ENCODE assay signal across 1 cellular context in genomic region chr12:65781681-65782269, GRCh38.
TF ChIP-seq lines count a peak whose summit lies in the region.

No MANE protein-coding gene starts in this region.

TF ChIP-seq in WTC11, 78 proteins besides CTCF, POLR2A, EP300 and RAD21 (continued from another document):
- TF ChIP-seq, protein P1, sequence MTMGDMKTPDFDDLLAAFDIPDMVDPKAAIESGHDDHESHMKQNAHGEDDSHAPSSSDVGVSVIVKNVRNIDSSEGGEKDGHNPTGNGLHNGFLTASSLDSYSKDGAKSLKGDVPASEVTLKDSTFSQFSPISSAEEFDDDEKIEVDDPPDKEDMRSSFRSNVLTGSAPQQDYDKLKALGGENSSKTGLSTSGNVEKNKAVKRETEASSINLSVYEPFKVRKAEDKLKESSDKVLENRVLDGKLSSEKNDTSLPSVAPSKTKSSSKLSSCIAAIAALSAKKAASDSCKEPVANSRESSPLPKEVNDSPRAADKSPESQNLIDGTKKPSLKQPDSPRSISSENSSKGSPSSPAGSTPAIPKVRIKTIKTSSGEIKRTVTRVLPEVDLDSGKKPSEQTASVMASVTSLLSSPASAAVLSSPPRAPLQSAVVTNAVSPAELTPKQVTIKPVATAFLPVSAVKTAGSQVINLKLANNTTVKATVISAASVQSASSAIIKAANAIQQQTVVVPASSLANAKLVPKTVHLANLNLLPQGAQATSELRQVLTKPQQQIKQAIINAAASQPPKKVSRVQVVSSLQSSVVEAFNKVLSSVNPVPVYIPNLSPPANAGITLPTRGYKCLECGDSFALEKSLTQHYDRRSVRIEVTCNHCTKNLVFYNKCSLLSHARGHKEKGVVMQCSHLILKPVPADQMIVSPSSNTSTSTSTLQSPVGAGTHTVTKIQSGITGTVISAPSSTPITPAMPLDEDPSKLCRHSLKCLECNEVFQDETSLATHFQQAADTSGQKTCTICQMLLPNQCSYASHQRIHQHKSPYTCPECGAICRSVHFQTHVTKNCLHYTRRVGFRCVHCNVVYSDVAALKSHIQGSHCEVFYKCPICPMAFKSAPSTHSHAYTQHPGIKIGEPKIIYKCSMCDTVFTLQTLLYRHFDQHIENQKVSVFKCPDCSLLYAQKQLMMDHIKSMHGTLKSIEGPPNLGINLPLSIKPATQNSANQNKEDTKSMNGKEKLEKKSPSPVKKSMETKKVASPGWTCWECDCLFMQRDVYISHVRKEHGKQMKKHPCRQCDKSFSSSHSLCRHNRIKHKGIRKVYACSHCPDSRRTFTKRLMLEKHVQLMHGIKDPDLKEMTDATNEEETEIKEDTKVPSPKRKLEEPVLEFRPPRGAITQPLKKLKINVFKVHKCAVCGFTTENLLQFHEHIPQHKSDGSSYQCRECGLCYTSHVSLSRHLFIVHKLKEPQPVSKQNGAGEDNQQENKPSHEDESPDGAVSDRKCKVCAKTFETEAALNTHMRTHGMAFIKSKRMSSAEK (CRISPR knock-in tag; IDR thresholded peaks at IDR 0.05; ENCODE audit: borderline replicate concordance), result no peak
- TF ChIP-seq OVOL2 (CRISPR knock-in tag; IDR thresholded peaks at IDR 0.05; ENCODE audit: borderline replicate concordance), result no peak
- no peak for TF ChIP-seq ZNF671 (CRISPR knock-in tag; IDR thresholded peaks at IDR 0.05)
- TF ChIP-seq, protein P2, sequence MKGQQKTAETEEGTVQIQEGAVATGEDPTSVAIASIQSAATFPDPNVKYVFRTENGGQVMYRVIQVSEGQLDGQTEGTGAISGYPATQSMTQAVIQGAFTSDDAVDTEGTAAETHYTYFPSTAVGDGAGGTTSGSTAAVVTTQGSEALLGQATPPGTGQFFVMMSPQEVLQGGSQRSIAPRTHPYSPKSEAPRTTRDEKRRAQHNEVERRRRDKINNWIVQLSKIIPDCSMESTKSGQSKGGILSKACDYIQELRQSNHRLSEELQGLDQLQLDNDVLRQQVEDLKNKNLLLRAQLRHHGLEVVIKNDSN (CRISPR knock-in tag; IDR thresholded peaks at IDR 0.05), result no peak
- TF ChIP-seq ETV6 (CRISPR knock-in tag; IDR thresholded peaks at IDR 0.05), result no peak
- TF ChIP-seq, protein P3, sequence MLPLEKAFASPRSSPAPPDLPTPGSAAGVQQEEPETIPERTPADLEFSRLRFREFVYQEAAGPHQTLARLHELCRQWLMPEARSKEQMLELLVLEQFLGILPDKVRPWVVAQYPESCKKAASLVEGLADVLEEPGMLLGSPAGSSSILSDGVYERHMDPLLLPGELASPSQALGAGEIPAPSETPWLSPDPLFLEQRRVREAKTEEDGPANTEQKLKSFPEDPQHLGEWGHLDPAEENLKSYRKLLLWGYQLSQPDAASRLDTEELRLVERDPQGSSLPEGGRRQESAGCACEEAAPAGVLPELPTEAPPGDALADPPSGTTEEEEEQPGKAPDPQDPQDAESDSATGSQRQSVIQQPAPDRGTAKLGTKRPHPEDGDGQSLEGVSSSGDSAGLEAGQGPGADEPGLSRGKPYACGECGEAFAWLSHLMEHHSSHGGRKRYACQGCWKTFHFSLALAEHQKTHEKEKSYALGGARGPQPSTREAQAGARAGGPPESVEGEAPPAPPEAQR (CRISPR knock-in tag; IDR thresholded peaks at IDR 0.05), result no peak
- TF ChIP-seq, protein P4, sequence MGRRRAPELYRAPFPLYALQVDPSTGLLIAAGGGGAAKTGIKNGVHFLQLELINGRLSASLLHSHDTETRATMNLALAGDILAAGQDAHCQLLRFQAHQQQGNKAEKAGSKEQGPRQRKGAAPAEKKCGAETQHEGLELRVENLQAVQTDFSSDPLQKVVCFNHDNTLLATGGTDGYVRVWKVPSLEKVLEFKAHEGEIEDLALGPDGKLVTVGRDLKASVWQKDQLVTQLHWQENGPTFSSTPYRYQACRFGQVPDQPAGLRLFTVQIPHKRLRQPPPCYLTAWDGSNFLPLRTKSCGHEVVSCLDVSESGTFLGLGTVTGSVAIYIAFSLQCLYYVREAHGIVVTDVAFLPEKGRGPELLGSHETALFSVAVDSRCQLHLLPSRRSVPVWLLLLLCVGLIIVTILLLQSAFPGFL (CRISPR knock-in tag; IDR thresholded peaks at IDR 0.05; ENCODE audit: borderline replicate concordance), result no peak
- no peak for TF ChIP-seq RORB (CRISPR knock-in tag; IDR thresholded peaks at IDR 0.05)
- no peak for TF ChIP-seq TEAD1 (CRISPR knock-in tag; IDR thresholded peaks at IDR 0.05)
- TF ChIP-seq NFE2L1 (CRISPR knock-in tag; IDR thresholded peaks at IDR 0.05), result no peak
- TF ChIP-seq, protein P5, sequence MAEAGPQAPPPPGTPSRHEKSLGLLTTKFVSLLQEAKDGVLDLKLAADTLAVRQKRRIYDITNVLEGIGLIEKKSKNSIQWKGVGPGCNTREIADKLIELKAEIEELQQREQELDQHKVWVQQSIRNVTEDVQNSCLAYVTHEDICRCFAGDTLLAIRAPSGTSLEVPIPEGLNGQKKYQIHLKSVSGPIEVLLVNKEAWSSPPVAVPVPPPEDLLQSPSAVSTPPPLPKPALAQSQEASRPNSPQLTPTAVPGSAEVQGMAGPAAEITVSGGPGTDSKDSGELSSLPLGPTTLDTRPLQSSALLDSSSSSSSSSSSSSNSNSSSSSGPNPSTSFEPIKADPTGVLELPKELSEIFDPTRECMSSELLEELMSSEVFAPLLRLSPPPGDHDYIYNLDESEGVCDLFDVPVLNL (CRISPR knock-in tag; IDR thresholded peaks at IDR 0.05; ENCODE audit: borderline replicate concordance, low read depth), result no peak
- no peak for TF ChIP-seq ATF2 (CRISPR knock-in tag; IDR thresholded peaks at IDR 0.05; ENCODE audit: borderline replicate concordance, low read depth)
- TF ChIP-seq SMAD3 (CRISPR knock-in tag; IDR thresholded peaks at IDR 0.05; ENCODE audit: borderline replicate concordance), result no peak
